ENCODE assay signal across 8 cellular contexts in the genomic region with DNA sequence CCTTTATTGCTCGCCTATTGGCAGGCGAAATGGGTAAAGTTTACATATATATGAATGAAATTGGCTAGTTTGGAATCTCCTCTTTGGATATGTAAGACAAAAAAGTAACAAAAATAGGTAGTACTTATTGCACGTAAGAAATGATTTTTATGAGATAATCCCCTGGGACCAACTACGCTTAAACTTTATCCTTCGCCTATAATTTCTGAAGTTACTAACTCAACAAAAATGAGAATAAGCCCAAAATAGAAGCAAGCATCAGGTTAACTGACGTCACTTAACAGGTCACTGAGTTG. TPM values are rescaled to one million over a fixed set of nuclear protein-coding genes. Genes with fewer than 3 reads are reported as not detected.
DNase-seq lines count a peak whose midpoint lies in the region; ATAC-seq and TF ChIP-seq lines count a peak whose summit lies in the region.

No MANE protein-coding gene starts in this region.

- H3K27me3 Mint-ChIP-seq in effector memory CD8-positive, alpha-beta T cell = no peaks in the 10 kb centered on the region

- H3K27ac Mint-ChIP-seq in effector memory CD8-positive, alpha-beta T cell = peak overlapping the region; percentile 94 to 95

- H3K36me3 Mint-ChIP-seq in effector memory CD8-positive, alpha-beta T cell (ENCODE audit: insufficient read depth) = peaks cover 12% of the 10 kb centered on the region

- peak overlapping the region; percentile 76 to 89 (median 82) for H3K27ac ChIP-seq in BLaER1 treated with 17β-estradiol and CSF1 and Interleukin-3, amounts not matched to agents 10 nM and 100 nM
- H3K27ac ChIP-seq in MM.1S (ENCODE audit: low read length) = peak overlapping the region; percentile 92
- H3K27ac ChIP-seq in neural cell (ENCODE audit: low read length) = peak overlapping the region; percentile 37

- no peak for TF ChIP-seq RAD21 in neural cell (conservative IDR thresholded peaks at IDR 0.05)

- H2AFZ ChIP-seq in MM.1S (ENCODE audit: low read length) (peak overlapping the region; percentile 84), neural cell (ENCODE audit: low read depth, low read length) (no peak overlapping the region)

- H3K4me1 Mint-ChIP-seq in effector memory CD8-positive, alpha-beta T cell (ENCODE audit: low read depth in 2 of 2) = peaks cover 22 to 33% of the 10 kb centered on the region in 2 donors

- peak overlapping the region; percentile 87 to 88 for H3K4me3 Mint-ChIP-seq in effector memory CD8-positive, alpha-beta T cell

- H3K9me3 Mint-ChIP-seq in effector memory CD8-positive, alpha-beta T cell = no peaks in the 10 kb centered on the region

- no peak for TF ChIP-seq CTCF in MM.1S (IDR thresholded peaks at IDR 0.05; ENCODE audit: low read length)
- TF ChIP-seq CTCF in neural cell (IDR thresholded peaks at IDR 0.05; ENCODE audit: poor library complexity, severe bottlenecking) = no peak

- H3K4me2 ChIP-seq in BLaER1 treated with 17β-estradiol and CSF1 and Interleukin-3, amounts not matched to agents 10 nM and 100 nM = peak overlapping the region; percentile 88 to 97 (median 93)
- H3K4me2 ChIP-seq in MM.1S (ENCODE audit: low read depth, low read length) (peak overlapping the region; percentile 98), neural cell (ENCODE audit: low read length) (peak overlapping the region; percentile 95)

- peaks cover 0 to 6% (median 0%) of the 10 kb centered on the region in 11 experiments; a peak in 2 of 22 replicates for H3K36me3 ChIP-seq in BLaER1 treated with 17β-estradiol and CSF1 and Interleukin-3, amounts not matched to agents 10 nM and 100 nM
- no peaks in the 10 kb centered on the region for H3K36me3 ChIP-seq in MM.1S (replicated peaks; ENCODE audit: insufficient read depth, low read length)
- H3K36me3 ChIP-seq in neural cell (ENCODE audit: insufficient read depth, low read length) = no peaks in the 10 kb centered on the region

- H3K27me3 ChIP-seq in BLaER1 treated with 17β-estradiol and CSF1 and Interleukin-3, amounts not matched to agents 10 nM and 100 nM = no peaks in the 10 kb centered on the region
- H3K27me3 ChIP-seq in MM.1S (replicated peaks; ENCODE audit: insufficient read depth, low read length) (no peaks in the 10 kb centered on the region), neural cell (ENCODE audit: insufficient read depth, low read depth, low read length) (no peaks in the 10 kb centered on the region)

- H3K4me3 ChIP-seq in BLaER1 treated with 17β-estradiol and CSF1 and Interleukin-3, amounts not matched to agents 10 nM and 100 nM = peak overlapping the region; percentile 71 to 85 (median 74)
- H3K4me3 ChIP-seq in MM.1S (ENCODE audit: low read length) (peak overlapping the region; percentile 84), neural cell (ENCODE audit: low read length) (peak overlapping the region; percentile 77)

- peaks cover 8% of the 10 kb centered on the region; the same call in 1 of the 2 replicates for H3F3A ChIP-seq in MM.1S (ENCODE audit: insufficient read depth, low read length)
- H3F3A ChIP-seq in neural cell (ENCODE audit: insufficient read depth, low read length, poor library complexity, severe bottlenecking) = no peaks in the 10 kb centered on the region

- H3K4me1 ChIP-seq in BLaER1 treated with 17β-estradiol and CSF1 and Interleukin-3, amounts not matched to agents 10 nM and 100 nM = peaks cover 27 to 60% (median 32%) of the 10 kb centered on the region in 10 experiments
- H3K4me1 ChIP-seq in MM.1S (ENCODE audit: low read length) = peaks cover 11% of the 10 kb centered on the region

- no peak for TF ChIP-seq EP300 in neural cell (conservative IDR thresholded peaks at IDR 0.05; ENCODE audit: poor library complexity, severe bottlenecking)

- H4K20me1 ChIP-seq in BLaER1 treated with 17β-estradiol and CSF1 and Interleukin-3, amounts not matched to agents 10 nM and 100 nM = peaks cover 0 to 3% (median 0%) of the 10 kb centered on the region in 11 experiments; a peak in 1 of 22 replicates
- H4K20me1 ChIP-seq in MM.1S (ENCODE audit: insufficient read depth, low read length) = no peaks in the 10 kb centered on the region
- H4K20me1 ChIP-seq in neural cell (ENCODE audit: insufficient read depth) = no peaks in the 10 kb centered on the region

- no peak for ATAC-seq in effector memory CD8-positive, alpha-beta T cell (replicated peaks)
- ATAC-seq in GM19328 (IDR thresholded peaks at IDR 0.05; ENCODE audit: unreplicated experiment) (no peak), GM19351 (IDR thresholded peaks at IDR 0.05; ENCODE audit: unreplicated experiment) (no peak)

- H3K9me3 ChIP-seq in BLaER1 treated with 17β-estradiol and CSF1 and Interleukin-3, amounts not matched to agents 10 nM and 100 nM (replicated peaks in 1 of 11) = no peaks in the 10 kb centered on the region
- no peaks in the 10 kb centered on the region for H3K9me3 ChIP-seq in MM.1S (replicated peaks; ENCODE audit: insufficient read depth, low read length)
- H3K9me3 ChIP-seq in neural cell (ENCODE audit: low read length) = no peaks in the 10 kb centered on the region

- H3K9ac ChIP-seq in BLaER1 treated with 17β-estradiol and CSF1 and Interleukin-3, amounts not matched to agents 10 nM and 100 nM = peak overlapping the region; percentile 77 to 94 (median 87)
- H3K9ac ChIP-seq in MM.1S (ENCODE audit: low read length) = peak overlapping the region; percentile 84
- H3K9ac ChIP-seq in neural cell (ENCODE audit: low read length) = peak overlapping the region; percentile 79

- no peaks in the 10 kb centered on the region for H3K9me2 ChIP-seq in MM.1S (replicated peaks; ENCODE audit: insufficient read depth, low read length)
- no peaks in the 10 kb centered on the region for H3K9me2 ChIP-seq in neural cell (ENCODE audit: insufficient read depth, low read length)

- DNase-seq in MM.1S (no peak), dermis blood vessel endothelial cell (no peak)
- DNase-seq in effector memory CD8-positive, alpha-beta T cell = no peak
- DNase-seq in activated CD4-positive, CD25-positive, alpha-beta regulatory T cell (lab: John Stamatoyannopoulos, UW) = no peak

- H3K79me2 ChIP-seq in MM.1S (ENCODE audit: low read length) (peaks cover 53% of the 10 kb centered on the region), neural cell (replicated peaks; ENCODE audit: insufficient read depth, low read length) (peaks cover 15% of the 10 kb centered on the region)

TF ChIP-seq in neural cell, 6 proteins besides CTCF, POLR2A, EP300 and RAD21:
- no peak for TF ChIP-seq TAF1 (IDR thresholded peaks at IDR 0.05; ENCODE audit: low read depth)
- TF ChIP-seq, protein P1, sequence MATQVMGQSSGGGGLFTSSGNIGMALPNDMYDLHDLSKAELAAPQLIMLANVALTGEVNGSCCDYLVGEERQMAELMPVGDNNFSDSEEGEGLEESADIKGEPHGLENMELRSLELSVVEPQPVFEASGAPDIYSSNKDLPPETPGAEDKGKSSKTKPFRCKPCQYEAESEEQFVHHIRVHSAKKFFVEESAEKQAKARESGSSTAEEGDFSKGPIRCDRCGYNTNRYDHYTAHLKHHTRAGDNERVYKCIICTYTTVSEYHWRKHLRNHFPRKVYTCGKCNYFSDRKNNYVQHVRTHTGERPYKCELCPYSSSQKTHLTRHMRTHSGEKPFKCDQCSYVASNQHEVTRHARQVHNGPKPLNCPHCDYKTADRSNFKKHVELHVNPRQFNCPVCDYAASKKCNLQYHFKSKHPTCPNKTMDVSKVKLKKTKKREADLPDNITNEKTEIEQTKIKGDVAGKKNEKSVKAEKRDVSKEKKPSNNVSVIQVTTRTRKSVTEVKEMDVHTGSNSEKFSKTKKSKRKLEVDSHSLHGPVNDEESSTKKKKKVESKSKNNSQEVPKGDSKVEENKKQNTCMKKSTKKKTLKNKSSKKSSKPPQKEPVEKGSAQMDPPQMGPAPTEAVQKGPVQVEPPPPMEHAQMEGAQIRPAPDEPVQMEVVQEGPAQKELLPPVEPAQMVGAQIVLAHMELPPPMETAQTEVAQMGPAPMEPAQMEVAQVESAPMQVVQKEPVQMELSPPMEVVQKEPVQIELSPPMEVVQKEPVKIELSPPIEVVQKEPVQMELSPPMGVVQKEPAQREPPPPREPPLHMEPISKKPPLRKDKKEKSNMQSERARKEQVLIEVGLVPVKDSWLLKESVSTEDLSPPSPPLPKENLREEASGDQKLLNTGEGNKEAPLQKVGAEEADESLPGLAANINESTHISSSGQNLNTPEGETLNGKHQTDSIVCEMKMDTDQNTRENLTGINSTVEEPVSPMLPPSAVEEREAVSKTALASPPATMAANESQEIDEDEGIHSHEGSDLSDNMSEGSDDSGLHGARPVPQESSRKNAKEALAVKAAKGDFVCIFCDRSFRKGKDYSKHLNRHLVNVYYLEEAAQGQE (IDR thresholded peaks at IDR 0.05; ENCODE audit: borderline replicate concordance) = no peak
- no peak for TF ChIP-seq MXI1 (conservative IDR thresholded peaks at IDR 0.05; ENCODE audit: poor library complexity, severe bottlenecking)
- no peak for TF ChIP-seq SMC3 (conservative IDR thresholded peaks at IDR 0.05; ENCODE audit: poor library complexity)
- no peak for TF ChIP-seq POLR2AphosphoS5 (IDR thresholded peaks at IDR 0.05)
- TF ChIP-seq EZH2 (IDR thresholded peaks at IDR 0.05; ENCODE audit: borderline replicate concordance, insufficient read depth, low read length, poor library complexity, severe bottlenecking) = no peak

RNA-seq across cellular contexts. Expression of a gene that starts 0.4 kb away (rescaled TPM):
- 16.2 and 16.9 TPM in 2 replicates for polyA plus RNA-seq in neural cell
- polyA minus RNA-seq in neural cell = 31.0 and 36.0 TPM in 2 replicates
- 15.3 and 18.7 TPM in 2 replicates for total RNA-seq in dermis blood vessel endothelial cell

RNA-seq across cellular contexts. Expression of a gene that starts 0.8 kb away (rescaled TPM):
- 8.6 and 9.3 TPM in 2 replicates for polyA plus RNA-seq in neural cell
- polyA minus RNA-seq in neural cell = 6.6 and 9.1 TPM in 2 replicates
- total RNA-seq in dermis blood vessel endothelial cell = 6.3 and 13.4 TPM in 2 replicates

Comparison
In these comparisons a context has a peak if more than half of its experiments do, and no peak if none do; other contexts are left out.
1. H3K27ac ChIP-seq: peak in every context shown above with its lines; median percentile 92 in MM.1S; 82 in BLaER1 treated with 17β-estradiol and CSF1 and Interleukin-3, amounts not matched to agents 10 nM and 100 nM; 37 in neural cell.